In the genomic region with DNA sequence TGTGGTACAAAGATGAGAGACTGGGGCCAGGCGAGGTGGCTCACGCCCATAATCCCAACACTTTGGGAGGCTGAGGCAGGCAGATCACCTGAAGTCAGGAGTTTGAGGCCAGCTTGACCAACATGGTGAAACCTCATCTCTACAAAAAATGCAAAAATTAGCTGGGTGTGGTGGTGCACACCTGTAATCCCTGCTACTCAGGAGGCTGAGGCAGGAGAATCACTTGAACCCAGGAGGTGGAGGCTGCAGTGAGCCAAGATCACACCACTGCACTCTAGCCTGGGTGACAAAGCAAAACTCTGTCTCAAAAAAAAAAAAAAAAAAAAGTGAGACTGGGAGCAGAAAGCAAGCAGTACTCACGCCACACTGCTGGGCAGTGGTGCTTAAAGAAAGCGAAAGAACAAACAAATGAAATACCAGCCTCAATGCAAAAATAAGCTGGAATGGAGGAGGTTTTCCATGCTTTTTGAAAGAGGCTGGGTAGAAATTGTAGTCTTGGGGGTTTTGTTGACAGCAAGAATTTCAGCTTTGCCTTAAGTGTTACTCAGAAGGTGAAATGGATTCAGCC, we compare ENCODE assay signal across 7 cellular contexts.
DNase-seq lines count a peak whose midpoint lies in the region; ATAC-seq, FAIRE-seq and TF ChIP-seq lines count a peak whose summit lies in the region.
"Not testable (repeated sequence)": the region's sequence is repeated elsewhere in the genome, so short reads cannot be mapped to it uniquely, and the experiment has no call there.

No MANE protein-coding gene starts in this region.

- H2AFZ ChIP-seq in GM23338 (peak overlapping the region; percentile 67; the same call in 1 of the 2 replicates), K562 (ENCODE audit: low read depth, low read length) (peak overlapping the region; percentile 64; the same call in 1 of the 2 replicates)

- H3K4me1 Mint-ChIP-seq in GM23338: peaks cover 12% of the 10 kb centered on the region; the same call in 2 of the 3 replicates

- intact Hi-C loops in K562 (cut with micrococcal nuclease): not testable (repeated sequence)

- not testable (repeated sequence) for H3K36me3 ChIP-seq in GM23338 (ENCODE audit: insufficient read depth); SJSA1; K562 (ENCODE audit: control insufficient read depth, insufficient read depth, low read length); gastroesophageal sphincter; mucosa of stomach (ENCODE audit: control insufficient read depth, insufficient read depth, low read length); rectal smooth muscle tissue (ENCODE audit: control insufficient read depth, insufficient read depth, low read length); subcutaneous abdominal adipose tissue (ENCODE audit: control insufficient read depth in 5 of 5, insufficient read depth in 5 of 5, low read length in 5 of 5)

- not testable (repeated sequence) for H3K27me3 ChIP-seq in GM23338 (ENCODE audit: insufficient read depth); SJSA1 (replicated peaks); K562 (ENCODE audit: control insufficient read depth in 2 of 2, insufficient read depth in 2 of 2, low read length in 2 of 2); gastroesophageal sphincter; mucosa of stomach (ENCODE audit: control insufficient read depth, insufficient read depth, low read length); rectal smooth muscle tissue (ENCODE audit: control insufficient read depth, insufficient read depth, low read length); subcutaneous abdominal adipose tissue (ENCODE audit: control insufficient read depth in 5 of 5, insufficient read depth in 4 of 5, low read length in 5 of 5)

- H3K4me3 ChIP-seq in GM23338; K562; gastroesophageal sphincter; mucosa of stomach (ENCODE audit: low read length); rectal smooth muscle tissue (ENCODE audit: low read length); subcutaneous abdominal adipose tissue (ENCODE audit: low read depth in 1 of 5, low read length in 5 of 5): not testable (repeated sequence)
- peak overlapping the region; percentile 8; the same call in 1 of the 2 replicates for H3K4me3 ChIP-seq in SJSA1

- TF ChIP-seq EP300 in K562 (IDR thresholded peaks at IDR 0.05; ENCODE audit: low read length); gastroesophageal sphincter (IDR thresholded peaks at IDR 0.05): not testable (repeated sequence)

- not testable (repeated sequence) for DNase-seq in GM23338 (ENCODE audit: low spot score); K562 (ENCODE audit: extremely low read depth in 1 of 4, low spot score in 3 of 4)
- DNase-seq in SJSA1 (ENCODE audit: low read depth in 1 of 2, low spot score in 2 of 2): peak in 1 of 2 experiments; percentile 2

- H3K36me3 Mint-ChIP-seq in GM23338 (ENCODE audit: low read depth): not testable (repeated sequence)

- not testable (repeated sequence) for H4K20me1 ChIP-seq in GM23338 (replicated peaks; ENCODE audit: insufficient read depth); K562 (replicated peaks; ENCODE audit: control insufficient read depth, insufficient read depth, low read length)

- not testable (repeated sequence) for H3K27me3 Mint-ChIP-seq in GM23338 (ENCODE audit: insufficient read depth, low read depth, poor library complexity)

- not testable (repeated sequence) for H3K27ac Mint-ChIP-seq in GM23338

- BruUV-seq in K562 (replicated peaks; lab: Mats Ljungman, UMichigan): not testable (repeated sequence)

- not testable (repeated sequence) for TF ChIP-seq CTCF in GM23338 (conservative IDR thresholded peaks at IDR 0.05; ENCODE audit: low read depth in 2 of 2); K562 (IDR thresholded peaks at IDR 0.05 in 2 of 3, conservative IDR thresholded peaks at IDR 0.05 in 1 of 3; ENCODE audit: insufficient read depth in 2 of 3, low read depth in 1 of 3, low read length in 3 of 3); gastroesophageal sphincter (IDR thresholded peaks at IDR 0.05)

- H3K4me3 Mint-ChIP-seq in GM23338: not testable (repeated sequence)

- H3K27ac ChIP-seq in GM23338 (ENCODE audit: low read depth); SJSA1; K562 (ENCODE audit: extremely low read depth, low read depth, low read length): not testable (repeated sequence)
- H3K27ac ChIP-seq in gastroesophageal sphincter (peak overlapping the region; percentile 60 to 81 (median 72)), rectal smooth muscle tissue (ENCODE audit: low read depth, low read length) (peak overlapping the region; percentile 50), subcutaneous abdominal adipose tissue (ENCODE audit: low read depth, low read length) (peak overlapping the region; percentile 55)

- CTCF ChIA-PET in K562 (lab: Yijun Ruan, JAX; ENCODE audit: low intra/inter-chr PET ratio): not testable (repeated sequence)

- H3K9me2 ChIP-seq in GM23338 (ENCODE audit: insufficient read depth): not testable (repeated sequence)

- H3K9me1 ChIP-seq in K562 (ENCODE audit: control insufficient read depth, insufficient read depth, low read length): not testable (repeated sequence)

- H3K4me2 ChIP-seq in GM23338; K562 (ENCODE audit: insufficient read depth, low read length): not testable (repeated sequence)

- ATAC-seq in GM23338, K562, gastroesophageal sphincter: not testable (repeated sequence)

- POLR2A ChIA-PET in K562 (lab: Yijun Ruan, JAX): not testable (repeated sequence)

- not testable (repeated sequence) for H3F3A ChIP-seq in GM23338 (replicated peaks; ENCODE audit: low read depth)

- in situ Hi-C loops in K562 (cut with MboI): not testable (repeated sequence)

- not testable (repeated sequence) for H3K4me1 ChIP-seq in GM23338 (ENCODE audit: insufficient read depth); SJSA1 (replicated peaks); K562 (replicated peaks in 1 of 2; ENCODE audit: control insufficient read depth in 2 of 2, insufficient read depth in 2 of 2, low read length in 2 of 2); rectal smooth muscle tissue (ENCODE audit: control insufficient read depth, insufficient read depth, low read length)
- peaks cover 7 to 32% (median 9%) of the 10 kb centered on the region in 3 donors for H3K4me1 ChIP-seq in gastroesophageal sphincter
- peaks cover 43% of the 10 kb centered on the region for H3K4me1 ChIP-seq in mucosa of stomach (ENCODE audit: control insufficient read depth, insufficient read depth, low read length)
- H3K4me1 ChIP-seq in subcutaneous abdominal adipose tissue (ENCODE audit: control insufficient read depth in 5 of 5, insufficient read depth in 5 of 5, low read length in 5 of 5): peaks cover 0 to 19% (median 0%) of the 10 kb centered on the region in 5 donors

- not testable (repeated sequence) for H3K9me3 Mint-ChIP-seq in GM23338

- WGBS in K562 (ENCODE audit: insufficient coverage, low coverage, missing lambda C conversion rate): 89% methylated on average over 4 of the region's 4 CpGs
- 91 to 97% methylated on average over 4 of the region's 4 CpGs for WGBS in gastroesophageal sphincter (ENCODE audit: low coverage in 1 of 2), 2 donors

- TF ChIP-seq POLR2A in K562 (conservative IDR thresholded peaks at IDR 0.05); gastroesophageal sphincter (IDR thresholded peaks at IDR 0.05): not testable (repeated sequence)

- not testable (repeated sequence) for H3K9ac ChIP-seq in K562 (ENCODE audit: insufficient read depth in 1 of 2, low read depth in 2 of 2, low read length in 2 of 2); rectal smooth muscle tissue (ENCODE audit: low read length); subcutaneous abdominal adipose tissue (ENCODE audit: low read length in 5 of 5)
- peak overlapping the region; percentile 50 for H3K9ac ChIP-seq in mucosa of stomach (ENCODE audit: low read length)

- FAIRE-seq in K562 (lab: Jason Lieb, UNC): not testable (repeated sequence)

- H3K9me3 ChIP-seq in SJSA1 (replicated peaks); K562 (replicated peaks; ENCODE audit: control insufficient read depth, insufficient read depth, low read depth, low read length); gastroesophageal sphincter; mucosa of stomach (ENCODE audit: control insufficient read depth, low read length); subcutaneous abdominal adipose tissue (ENCODE audit: control insufficient read depth in 5 of 5, low read length in 5 of 5): not testable (repeated sequence)

- not testable (repeated sequence) for H3K79me2 ChIP-seq in GM23338 (replicated peaks; ENCODE audit: insufficient read depth); K562 (ENCODE audit: control insufficient read depth, insufficient read depth, low read length)

- not testable (repeated sequence) for TF ChIP-seq RAD21 in K562 (CRISPR knock-in tag; conservative IDR thresholded peaks at IDR 0.05 in 1 of 2, IDR thresholded peaks at IDR 0.05 in 1 of 2)

TF ChIP-seq in K562, 482 proteins besides CTCF, POLR2A, EP300 and RAD21:
- TF ChIP-seq BCOR (IDR thresholded peaks at IDR 0.05): 0 out of 2 replicates have a peak, but pooled peaks have one; percentile 33
